Comparison of ENCODE assay signal across 12 cellular contexts in genomic region chr2:234887277-234887676, GRCh38.
"Had no signal": no experiment of that assay in that cellular context is flagged by ENCODE, and none has a peak within 500 bp of the region (broad histone marks: within the 10 kb centered on the region; RNA-seq: fewer than 3 reads in every experiment).

No MANE protein-coding gene starts in this region.

- H3K4me1 Mint-ChIP-seq: activated CD4-positive, alpha-beta T cell treated with anti-CD3 and anti-CD28 coated beads, Interleukin-2, amount 10 ng/mL, durations not matched to agents 7 days and 5 days; naive thymus-derived CD8-positive, alpha-beta T cell had no signal

- H3K9me3 Mint-ChIP-seq: activated CD4-positive, alpha-beta T cell treated with anti-CD3 and anti-CD28 coated beads, Interleukin-2, amount 10 ng/mL, durations not matched to agents 7 days and 5 days had no signal

- ATAC-seq: activated naive CD4-positive, alpha-beta T cell treated with anti-CD3 and anti-CD28 coated beads, Interleukin-2, amount 50 U/mL, for 72 hours; mucosa of descending colon; naive thymus-derived CD8-positive, alpha-beta T cell had no signal

- H3K9me3 ChIP-seq: mucosa of descending colon, stomach had no signal

- H3K27ac ChIP-seq: brain microvascular endothelial cell, stomach had no signal

- DNase-seq: activated CD4-positive, alpha-beta T cell treated with anti-CD3 and anti-CD28 coated beads, Interleukin-2, amount 10 ng/mL, durations not matched to agents 7 days and 5 days; activated CD4-positive, CD25-positive, alpha-beta regulatory T cell; activated T-cell treated with anti-CD3 and anti-CD28 coated beads, Interleukin-2, amount 50 U/mL, for 1 hour; amniotic stem cell; brain microvascular endothelial cell; cerebellar nuclear complex; dermis blood vessel endothelial cell; mucosa of descending colon; naive thymus-derived CD8-positive, alpha-beta T cell; stimulated activated CD4-positive, alpha-beta T cell treated with anti-CD3 and anti-CD28 coated beads, Interleukin-4, amount 100 ng/mL, for 1 hour; stomach had no signal

- H3K27ac Mint-ChIP-seq: activated CD4-positive, alpha-beta T cell treated with anti-CD3 and anti-CD28 coated beads, Interleukin-2, amount 10 ng/mL, durations not matched to agents 7 days and 5 days had no signal

- H3K4me3 Mint-ChIP-seq: activated CD4-positive, alpha-beta T cell treated with anti-CD3 and anti-CD28 coated beads, Interleukin-2, amount 10 ng/mL, durations not matched to agents 7 days and 5 days had no signal

- H3K4me3 ChIP-seq: mucosa of descending colon had no signal

- H3K27me3 ChIP-seq: brain microvascular endothelial cell, stomach had no signal

- H3K36me3 ChIP-seq: brain microvascular endothelial cell, stomach had no signal

- H3K36me3 Mint-ChIP-seq: activated naive CD4-positive, alpha-beta T cell treated with anti-CD3 and anti-CD28 coated beads, Interleukin-2, amount 50 U/mL, for 72 hours; naive thymus-derived CD8-positive, alpha-beta T cell had no signal
